Comparison of ENCODE assay signal across 1 cellular context in the genomic region with DNA sequence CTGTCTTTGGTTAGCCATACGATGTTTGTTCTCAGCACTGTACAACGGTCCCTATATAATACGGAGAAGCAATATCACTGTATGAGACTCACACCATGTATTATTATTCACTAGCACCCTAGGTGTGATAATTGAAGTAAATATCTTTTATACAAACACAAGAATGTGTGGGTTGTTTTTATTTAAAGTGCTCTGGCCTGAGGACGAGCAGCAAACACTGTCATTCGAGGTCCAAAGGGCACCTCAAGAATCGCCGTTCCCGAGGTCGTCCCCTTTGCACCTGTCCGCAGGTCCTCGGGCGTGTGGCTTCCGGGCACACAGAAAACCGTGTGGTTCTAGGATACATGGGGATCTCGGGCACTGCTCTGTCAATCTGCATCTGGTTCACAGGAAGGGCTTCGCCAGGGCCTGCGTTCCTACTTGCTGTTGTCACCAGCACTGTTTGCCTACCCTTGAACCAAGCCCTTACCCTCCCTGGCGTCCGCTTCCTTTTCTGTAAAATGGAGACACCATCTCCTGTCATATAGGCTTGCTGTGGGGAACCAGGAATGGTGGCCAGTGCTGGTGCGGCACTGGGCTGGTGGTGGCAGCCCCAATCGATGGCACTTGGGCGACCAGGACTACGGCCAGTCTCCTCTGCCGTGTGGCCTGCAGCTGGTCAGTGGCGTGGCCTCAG.
TF ChIP-seq lines count a peak whose summit lies in the region.

No MANE protein-coding gene starts in this region.

TF ChIP-seq in HepG2, 621 proteins besides CTCF, POLR2A, EP300 and RAD21 (continued from another document and continues in another):
- TF ChIP-seq, protein P1, sequence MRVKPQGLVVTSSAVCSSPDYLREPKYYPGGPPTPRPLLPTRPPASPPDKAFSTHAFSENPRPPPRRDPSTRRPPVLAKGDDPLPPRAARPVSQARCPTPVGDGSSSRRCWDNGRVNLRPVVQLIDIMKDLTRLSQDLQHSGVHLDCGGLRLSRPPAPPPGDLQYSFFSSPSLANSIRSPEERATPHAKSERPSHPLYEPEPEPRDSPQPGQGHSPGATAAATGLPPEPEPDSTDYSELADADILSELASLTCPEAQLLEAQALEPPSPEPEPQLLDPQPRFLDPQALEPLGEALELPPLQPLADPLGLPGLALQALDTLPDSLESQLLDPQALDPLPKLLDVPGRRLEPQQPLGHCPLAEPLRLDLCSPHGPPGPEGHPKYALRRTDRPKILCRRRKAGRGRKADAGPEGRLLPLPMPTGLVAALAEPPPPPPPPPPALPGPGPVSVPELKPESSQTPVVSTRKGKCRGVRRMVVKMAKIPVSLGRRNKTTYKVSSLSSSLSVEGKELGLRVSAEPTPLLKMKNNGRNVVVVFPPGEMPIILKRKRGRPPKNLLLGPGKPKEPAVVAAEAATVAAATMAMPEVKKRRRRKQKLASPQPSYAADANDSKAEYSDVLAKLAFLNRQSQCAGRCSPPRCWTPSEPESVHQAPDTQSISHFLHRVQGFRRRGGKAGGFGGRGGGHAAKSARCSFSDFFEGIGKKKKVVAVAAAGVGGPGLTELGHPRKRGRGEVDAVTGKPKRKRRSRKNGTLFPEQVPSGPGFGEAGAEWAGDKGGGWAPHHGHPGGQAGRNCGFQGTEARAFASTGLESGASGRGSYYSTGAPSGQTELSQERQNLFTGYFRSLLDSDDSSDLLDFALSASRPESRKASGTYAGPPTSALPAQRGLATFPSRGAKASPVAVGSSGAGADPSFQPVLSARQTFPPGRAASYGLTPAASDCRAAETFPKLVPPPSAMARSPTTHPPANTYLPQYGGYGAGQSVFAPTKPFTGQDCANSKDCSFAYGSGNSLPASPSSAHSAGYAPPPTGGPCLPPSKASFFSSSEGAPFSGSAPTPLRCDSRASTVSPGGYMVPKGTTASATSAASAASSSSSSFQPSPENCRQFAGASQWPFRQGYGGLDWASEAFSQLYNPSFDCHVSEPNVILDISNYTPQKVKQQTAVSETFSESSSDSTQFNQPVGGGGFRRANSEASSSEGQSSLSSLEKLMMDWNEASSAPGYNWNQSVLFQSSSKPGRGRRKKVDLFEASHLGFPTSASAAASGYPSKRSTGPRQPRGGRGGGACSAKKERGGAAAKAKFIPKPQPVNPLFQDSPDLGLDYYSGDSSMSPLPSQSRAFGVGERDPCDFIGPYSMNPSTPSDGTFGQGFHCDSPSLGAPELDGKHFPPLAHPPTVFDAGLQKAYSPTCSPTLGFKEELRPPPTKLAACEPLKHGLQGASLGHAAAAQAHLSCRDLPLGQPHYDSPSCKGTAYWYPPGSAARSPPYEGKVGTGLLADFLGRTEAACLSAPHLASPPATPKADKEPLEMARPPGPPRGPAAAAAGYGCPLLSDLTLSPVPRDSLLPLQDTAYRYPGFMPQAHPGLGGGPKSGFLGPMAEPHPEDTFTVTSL (CRISPR knock-in tag; IDR thresholded peaks at IDR 0.05; ENCODE audit: borderline replicate concordance): peak; percentile 93
- TF ChIP-seq PPARG (CRISPR knock-in tag; conservative IDR thresholded peaks at IDR 0.05): peak; percentile 81
- TF ChIP-seq, protein P2, sequence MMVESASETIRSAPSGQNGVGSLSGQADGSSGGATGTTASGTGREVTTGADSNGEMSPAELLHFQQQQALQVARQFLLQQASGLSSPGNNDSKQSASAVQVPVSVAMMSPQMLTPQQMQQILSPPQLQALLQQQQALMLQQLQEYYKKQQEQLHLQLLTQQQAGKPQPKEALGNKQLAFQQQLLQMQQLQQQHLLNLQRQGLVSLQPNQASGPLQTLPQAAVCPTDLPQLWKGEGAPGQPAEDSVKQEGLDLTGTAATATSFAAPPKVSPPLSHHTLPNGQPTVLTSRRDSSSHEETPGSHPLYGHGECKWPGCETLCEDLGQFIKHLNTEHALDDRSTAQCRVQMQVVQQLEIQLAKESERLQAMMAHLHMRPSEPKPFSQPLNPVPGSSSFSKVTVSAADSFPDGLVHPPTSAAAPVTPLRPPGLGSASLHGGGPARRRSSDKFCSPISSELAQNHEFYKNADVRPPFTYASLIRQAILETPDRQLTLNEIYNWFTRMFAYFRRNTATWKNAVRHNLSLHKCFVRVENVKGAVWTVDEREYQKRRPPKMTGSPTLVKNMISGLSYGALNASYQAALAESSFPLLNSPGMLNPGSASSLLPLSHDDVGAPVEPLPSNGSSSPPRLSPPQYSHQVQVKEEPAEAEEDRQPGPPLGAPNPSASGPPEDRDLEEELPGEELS (CRISPR knock-in tag; IDR thresholded peaks at IDR 0.05): peak; percentile 92
- TF ChIP-seq KDM4B (CRISPR knock-in tag; IDR thresholded peaks at IDR 0.05): peak; percentile 37; the same call in 1 of the 2 replicates
- peak; percentile 77 for TF ChIP-seq ZNF629 (CRISPR knock-in tag; conservative IDR thresholded peaks at IDR 0.05)
- no peak for TF ChIP-seq NFE2L1 (CRISPR knock-in tag; IDR thresholded peaks at IDR 0.05; ENCODE audit: borderline replicate concordance)
- TF ChIP-seq, protein P3, sequence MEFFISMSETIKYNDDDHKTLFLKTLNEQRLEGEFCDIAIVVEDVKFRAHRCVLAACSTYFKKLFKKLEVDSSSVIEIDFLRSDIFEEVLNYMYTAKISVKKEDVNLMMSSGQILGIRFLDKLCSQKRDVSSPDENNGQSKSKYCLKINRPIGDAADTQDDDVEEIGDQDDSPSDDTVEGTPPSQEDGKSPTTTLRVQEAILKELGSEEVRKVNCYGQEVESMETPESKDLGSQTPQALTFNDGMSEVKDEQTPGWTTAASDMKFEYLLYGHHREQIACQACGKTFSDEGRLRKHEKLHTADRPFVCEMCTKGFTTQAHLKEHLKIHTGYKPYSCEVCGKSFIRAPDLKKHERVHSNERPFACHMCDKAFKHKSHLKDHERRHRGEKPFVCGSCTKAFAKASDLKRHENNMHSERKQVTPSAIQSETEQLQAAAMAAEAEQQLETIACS (CRISPR knock-in tag; IDR thresholded peaks at IDR 0.05): no peak
- TF ChIP-seq REL (CRISPR knock-in tag; conservative IDR thresholded peaks at IDR 0.05): 0 out of 2 replicates have a peak, but pooled peaks have one; percentile 45
- TF ChIP-seq MYC (CRISPR knock-in tag; IDR thresholded peaks at IDR 0.05; ENCODE audit: borderline replicate concordance): peak; percentile 91
- TF ChIP-seq RXRB (CRISPR knock-in tag; IDR thresholded peaks at IDR 0.05; ENCODE audit: borderline replicate concordance): peak; percentile 92
- TF ChIP-seq MAZ (IDR thresholded peaks at IDR 0.05; ENCODE audit: borderline replicate concordance, low read depth, low read length): no peak
- TF ChIP-seq MAZ (CRISPR knock-in tag; IDR thresholded peaks at IDR 0.05; ENCODE audit: low read depth): no peak; the same call in none of the 2 replicates
- peak; percentile 93 for TF ChIP-seq MAX (IDR thresholded peaks at IDR 0.05)
- no peak for TF ChIP-seq ZNF850 (CRISPR knock-in tag; conservative IDR thresholded peaks at IDR 0.05)
- peak; percentile 94 for TF ChIP-seq HOXA3 (CRISPR knock-in tag; IDR thresholded peaks at IDR 0.05)
- no peak for TF ChIP-seq ZNF24 (IDR thresholded peaks at IDR 0.05)
- TF ChIP-seq RFX1 (IDR thresholded peaks at IDR 0.05): no peak
- TF ChIP-seq ZEB1 (IDR thresholded peaks at IDR 0.05; ENCODE audit: insufficient replicate concordance, low read depth): no peak
- no peak for TF ChIP-seq KLF6 (CRISPR knock-in tag; IDR thresholded peaks at IDR 0.05)
- no peak for TF ChIP-seq ZNF513 (CRISPR knock-in tag; conservative IDR thresholded peaks at IDR 0.05)
- peak; percentile 56 for TF ChIP-seq NR2F2 (IDR thresholded peaks at IDR 0.05; ENCODE audit: borderline replicate concordance, low read depth)
- TF ChIP-seq ATM (IDR thresholded peaks at IDR 0.05; ENCODE audit: borderline replicate concordance): no peak
- no peak for TF ChIP-seq SMC3 (IDR thresholded peaks at IDR 0.05; ENCODE audit: low read length)
- no peak for TF ChIP-seq REXO4 (CRISPR knock-in tag; IDR thresholded peaks at IDR 0.05; ENCODE audit: borderline replicate concordance)
- 0 out of 2 replicates have a peak, but pooled peaks have one; percentile 46 for TF ChIP-seq ZNF549 (CRISPR knock-in tag; IDR thresholded peaks at IDR 0.05)
- peak; percentile 73 for TF ChIP-seq GABPA (IDR thresholded peaks at IDR 0.05; ENCODE audit: low read depth, low read length)
- TF ChIP-seq GABPA (CRISPR knock-in tag; IDR thresholded peaks at IDR 0.05; ENCODE audit: low read depth): peak; percentile 93
- peak; percentile 96 for TF ChIP-seq PHF21A (CRISPR knock-in tag; IDR thresholded peaks at IDR 0.05)
- TF ChIP-seq, protein P4, sequence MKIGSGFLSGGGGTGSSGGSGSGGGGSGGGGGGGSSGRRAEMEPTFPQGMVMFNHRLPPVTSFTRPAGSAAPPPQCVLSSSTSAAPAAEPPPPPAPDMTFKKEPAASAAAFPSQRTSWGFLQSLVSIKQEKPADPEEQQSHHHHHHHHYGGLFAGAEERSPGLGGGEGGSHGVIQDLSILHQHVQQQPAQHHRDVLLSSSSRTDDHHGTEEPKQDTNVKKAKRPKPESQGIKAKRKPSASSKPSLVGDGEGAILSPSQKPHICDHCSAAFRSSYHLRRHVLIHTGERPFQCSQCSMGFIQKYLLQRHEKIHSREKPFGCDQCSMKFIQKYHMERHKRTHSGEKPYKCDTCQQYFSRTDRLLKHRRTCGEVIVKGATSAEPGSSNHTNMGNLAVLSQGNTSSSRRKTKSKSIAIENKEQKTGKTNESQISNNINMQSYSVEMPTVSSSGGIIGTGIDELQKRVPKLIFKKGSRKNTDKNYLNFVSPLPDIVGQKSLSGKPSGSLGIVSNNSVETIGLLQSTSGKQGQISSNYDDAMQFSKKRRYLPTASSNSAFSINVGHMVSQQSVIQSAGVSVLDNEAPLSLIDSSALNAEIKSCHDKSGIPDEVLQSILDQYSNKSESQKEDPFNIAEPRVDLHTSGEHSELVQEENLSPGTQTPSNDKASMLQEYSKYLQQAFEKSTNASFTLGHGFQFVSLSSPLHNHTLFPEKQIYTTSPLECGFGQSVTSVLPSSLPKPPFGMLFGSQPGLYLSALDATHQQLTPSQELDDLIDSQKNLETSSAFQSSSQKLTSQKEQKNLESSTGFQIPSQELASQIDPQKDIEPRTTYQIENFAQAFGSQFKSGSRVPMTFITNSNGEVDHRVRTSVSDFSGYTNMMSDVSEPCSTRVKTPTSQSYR (CRISPR knock-in tag; IDR thresholded peaks at IDR 0.05; ENCODE audit: borderline replicate concordance): peak; percentile 27; the same call in 1 of the 2 replicates
- TF ChIP-seq ZNF274 (CRISPR knock-in tag; IDR thresholded peaks at IDR 0.05): peak; percentile 80; the same call in 1 of the 2 replicates
- TF ChIP-seq ZNF562 (CRISPR knock-in tag; IDR thresholded peaks at IDR 0.05; ENCODE audit: borderline replicate concordance): no peak
- TF ChIP-seq ZNF362 (CRISPR knock-in tag; IDR thresholded peaks at IDR 0.05; ENCODE audit: borderline replicate concordance): no peak; the same call in 1 of the 2 replicates
- no peak for TF ChIP-seq SIN3B (IDR thresholded peaks at IDR 0.05; ENCODE audit: low read length)
- no peak; the same call in 1 of the 2 replicates for TF ChIP-seq SIN3A (IDR thresholded peaks at IDR 0.05; ENCODE audit: borderline replicate concordance, low read depth, low read length)
- no peak; the same call in 1 of the 2 replicates for TF ChIP-seq TBP (CRISPR knock-in tag; IDR thresholded peaks at IDR 0.05)
- TF ChIP-seq UBTF (CRISPR knock-in tag; IDR thresholded peaks at IDR 0.05): peak; percentile 61
- peak; percentile 90 for TF ChIP-seq ZNF292 (CRISPR knock-in tag; IDR thresholded peaks at IDR 0.05; ENCODE audit: borderline replicate concordance, low read depth)
- TF ChIP-seq ZNF792 (CRISPR knock-in tag; IDR thresholded peaks at IDR 0.05): peak; percentile 83; the same call in 1 of the 2 replicates
- no peak for TF ChIP-seq ZNF354B (CRISPR knock-in tag; IDR thresholded peaks at IDR 0.05)
- no peak for TF ChIP-seq MYNN (CRISPR knock-in tag; IDR thresholded peaks at IDR 0.05; ENCODE audit: low read depth)
- TF ChIP-seq YEATS2 (CRISPR knock-in tag; IDR thresholded peaks at IDR 0.05; ENCODE audit: borderline replicate concordance): peak; percentile 64; the same call in 1 of the 2 replicates
- no peak for TF ChIP-seq SRF (IDR thresholded peaks at IDR 0.05; ENCODE audit: low read depth, low read length)
- TF ChIP-seq ARID2 (CRISPR knock-in tag; IDR thresholded peaks at IDR 0.05; ENCODE audit: borderline replicate concordance): no peak
- peak; percentile 66; the same call in 1 of the 2 replicates for TF ChIP-seq MXD4 (CRISPR knock-in tag; IDR thresholded peaks at IDR 0.05)
- TF ChIP-seq NCOA1 (CRISPR knock-in tag; IDR thresholded peaks at IDR 0.05): no peak
- TF ChIP-seq RFX5 (IDR thresholded peaks at IDR 0.05; ENCODE audit: low read depth, low read length): no peak
- peak; percentile 50 for TF ChIP-seq FOXK2 (IDR thresholded peaks at IDR 0.05)
